12 cellular contexts compared by ENCODE assay signal in the genomic region with DNA sequence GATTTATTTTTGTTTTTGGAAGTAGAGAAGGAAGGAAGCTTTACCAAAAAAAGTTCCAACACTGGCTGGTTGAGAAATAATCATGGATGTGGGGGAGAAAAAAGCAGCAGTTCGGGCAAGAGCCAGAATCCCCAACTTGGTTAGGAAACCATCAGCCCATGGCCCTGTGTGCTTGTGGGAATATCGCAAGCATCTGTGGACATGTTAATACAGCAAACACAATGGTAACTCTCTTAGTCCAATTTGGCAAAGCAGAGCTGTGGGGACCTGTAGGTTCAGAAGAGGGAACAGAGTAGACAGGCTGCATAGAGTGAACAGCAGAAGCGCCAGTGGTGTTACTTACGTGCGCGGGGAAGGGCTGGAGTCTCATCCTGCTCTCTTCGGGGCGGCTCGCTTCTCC. TPM values are rescaled to one million over a fixed set of nuclear protein-coding genes. Genes with fewer than 3 reads are reported as not detected.
DNase-seq lines count a peak whose midpoint lies in the region; ATAC-seq, FAIRE-seq and TF ChIP-seq lines count a peak whose summit lies in the region.
"Had no signal": no experiment of that assay in that cellular context is flagged by ENCODE, and none has a peak within 500 bp of the region (broad histone marks: within the 10 kb centered on the region; RNA-seq: fewer than 3 reads in every experiment).

No MANE protein-coding gene starts in this region.

- intact Hi-C loops in endothelial cell of umbilical vein (cut with micrococcal nuclease), result loop anchor here (5.0 kb wide), 1 partner anchor 50 kb away; the partner anchor contains the start of genes ANKRD13A and GIT2

- H2AFZ ChIP-seq in endothelial cell of umbilical vein (ENCODE audit: low read depth, low read length), result no peak overlapping the region
- H2AFZ ChIP-seq in neural progenitor cell (replicated peaks), result peak overlapping the region; percentile 68

- H3K79me2 ChIP-seq in endothelial cell of umbilical vein (ENCODE audit: control insufficient read depth, insufficient read depth, low read length) (no peaks in the 10 kb centered on the region), neural progenitor cell (ENCODE audit: low read depth) (no peaks in the 10 kb centered on the region)

- DNase-seq in SJSA1 (ENCODE audit: low read depth in 1 of 2, low spot score in 2 of 2), result no peak
- no peak for DNase-seq in endothelial cell of umbilical vein (ENCODE audit: low read depth, low spot score)
- DNase-seq in neural progenitor cell (ENCODE audit: low spot score), result no peak
- no peak for DNase-seq in NCI-H187 treated with DMSO at 0.1 percent for 48 hours (lab: John Stamatoyannopoulos, UW)
- no peak for DNase-seq in amygdala (lab: John Stamatoyannopoulos, UW)
- DNase-seq in DMS79 treated with DMSO at 0.1 percent for 48 hours (lab: John Stamatoyannopoulos, UW), result no peak
- DNase-seq: activated gamma-delta T cell; stimulated activated CD4-positive, alpha-beta T cell treated with anti-CD3 and anti-CD28 coated beads, Interleukin-4, amount 100 ng/mL, for 1 hour had no signal

- H3K9me3 ChIP-seq in BLaER1 (no peaks in the 10 kb centered on the region), SJSA1 (replicated peaks) (no peaks in the 10 kb centered on the region), endothelial cell of umbilical vein (replicated peaks; ENCODE audit: control insufficient read depth, insufficient read depth, low read length) (no peaks in the 10 kb centered on the region), neural progenitor cell (ENCODE audit: low read depth) (no peaks in the 10 kb centered on the region)
- H3K9me3 ChIP-seq: vagina had no signal

- H4K20me1 ChIP-seq in BLaER1 (peaks cover 8% of the 10 kb centered on the region), endothelial cell of umbilical vein (replicated peaks; ENCODE audit: control insufficient read depth, extremely low read depth, insufficient read depth, low read length) (no peaks in the 10 kb centered on the region), neural progenitor cell (ENCODE audit: low read depth) (no peaks in the 10 kb centered on the region)

- peaks cover 46% of the 10 kb centered on the region for H3K4me1 Mint-ChIP-seq in neural progenitor cell

- ATAC-seq in SK-N-SH treated with all-trans-retinoic acid at 6 μM for 48 hours, result no peak

- peaks cover 17% of the 10 kb centered on the region for H3K36me3 Mint-ChIP-seq in neural progenitor cell

- CTCF ChIA-PET in endothelial cell of umbilical vein (lab: Charles Lee), result interaction anchor here (1.1 kb wide), 1 partner anchor 94 kb away, joined by 3 read pairs; no protein-coding TSS in a partner anchor

- H3K27me3 Mint-ChIP-seq in neural progenitor cell (ENCODE audit: insufficient read depth, low read depth), result peaks cover 4% of the 10 kb centered on the region

- peaks cover 32% of the 10 kb centered on the region for H3K4me1 ChIP-seq in BLaER1
- peaks cover 64% of the 10 kb centered on the region for H3K4me1 ChIP-seq in SJSA1 (replicated peaks)
- peaks cover 28% of the 10 kb centered on the region for H3K4me1 ChIP-seq in endothelial cell of umbilical vein (ENCODE audit: control insufficient read depth, extremely low read depth, insufficient read depth, low read length)
- peaks cover 36% of the 10 kb centered on the region for H3K4me1 ChIP-seq in neural progenitor cell

- no peak overlapping the region for H3K4me3 ChIP-seq in BLaER1
- H3K4me3 ChIP-seq in SJSA1, result no peak overlapping the region
- no peak overlapping the region for H3K4me3 ChIP-seq in endothelial cell of umbilical vein (replicated peaks in 1 of 3; ENCODE audit: insufficient read depth in 1 of 3, low read depth in 1 of 3, low read length in 3 of 3)
- H3K4me3 ChIP-seq in neural progenitor cell, result no peak overlapping the region
- H3K4me3 ChIP-seq: vagina had no signal

- dilution Hi-C loops in endothelial cell of umbilical vein (cut with MboI; ENCODE audit: extremely low pct_ligation_motif_present, low sequenced_read_pairs), result no loop called here

- H3K9ac ChIP-seq in BLaER1, result no peak overlapping the region
- peak overlapping the region; percentile 5 for H3K9ac ChIP-seq in endothelial cell of umbilical vein (replicated peaks; ENCODE audit: extremely low read depth, insufficient read depth, low read length)
- no peak overlapping the region for H3K9ac ChIP-seq in neural progenitor cell

- H3K9me3 Mint-ChIP-seq in neural progenitor cell, result no peaks in the 10 kb centered on the region

- no peak overlapping the region for H3K4me3 Mint-ChIP-seq in neural progenitor cell

- TF ChIP-seq POLR2A in endothelial cell of umbilical vein (IDR thresholded peaks at IDR 0.05; ENCODE audit: low read depth, low read length), result no peak

- peaks cover 74% of the 10 kb centered on the region for H3K36me3 ChIP-seq in BLaER1
- H3K36me3 ChIP-seq in SJSA1, result peaks cover 61% of the 10 kb centered on the region
- H3K36me3 ChIP-seq in endothelial cell of umbilical vein (ENCODE audit: control insufficient read depth in 2 of 2, extremely low read depth in 1 of 2, insufficient read depth in 2 of 2, low read length in 2 of 2), result peaks cover 18 to 22% of the 10 kb centered on the region in 2 experiments
- H3K36me3 ChIP-seq in neural progenitor cell, result no peaks in the 10 kb centered on the region

- POLR2A ChIA-PET in endothelial cell of umbilical vein (lab: Charles Lee), result no interaction called here

- H3F3A ChIP-seq in neural progenitor cell (ENCODE audit: low read depth), result peaks cover 30% of the 10 kb centered on the region

- H3K4me2 ChIP-seq in BLaER1, result peak overlapping the region; percentile 54
- H3K4me2 ChIP-seq in endothelial cell of umbilical vein (ENCODE audit: insufficient read depth, low read length), result no peak overlapping the region
- peak overlapping the region; percentile 60 for H3K4me2 ChIP-seq in neural progenitor cell

- peak overlapping the region; percentile 46; the same call in 1 of the 2 replicates for H3K27ac ChIP-seq in BLaER1
- peak overlapping the region; percentile 57 for H3K27ac ChIP-seq in SJSA1
- peak overlapping the region; percentile 30 for H3K27ac ChIP-seq in endothelial cell of umbilical vein (ENCODE audit: insufficient read depth, low read depth, low read length)
- H3K27ac ChIP-seq in neural progenitor cell, result peak overlapping the region; percentile 81
- H3K27ac ChIP-seq: vagina had no signal

- no TSS peak for BruUV-seq in endothelial cell of umbilical vein (replicated peaks; lab: Mats Ljungman, UMichigan)

- H3K27ac Mint-ChIP-seq in neural progenitor cell, result peak overlapping the region; percentile 94

- no peaks in the 10 kb centered on the region for H3K27me3 ChIP-seq in BLaER1
- no peaks in the 10 kb centered on the region for H3K27me3 ChIP-seq in SJSA1 (replicated peaks)
- no peaks in the 10 kb centered on the region for H3K27me3 ChIP-seq in endothelial cell of umbilical vein (ENCODE audit: control insufficient read depth in 2 of 2, insufficient read depth in 2 of 2, low read length in 2 of 2)
- no peaks in the 10 kb centered on the region for H3K27me3 ChIP-seq in neural progenitor cell
- H3K27me3 ChIP-seq: vagina had no signal

- no peaks in the 10 kb centered on the region for H3K9me1 ChIP-seq in endothelial cell of umbilical vein (replicated peaks; ENCODE audit: control insufficient read depth, extremely low read depth, insufficient read depth, low read length)

- TF ChIP-seq CTCF in endothelial cell of umbilical vein (IDR thresholded peaks at IDR 0.05; ENCODE audit: extremely low read depth in 1 of 2, insufficient read depth in 1 of 2, low read depth in 1 of 2, low read length in 2 of 2) (no peak), neural progenitor cell (IDR thresholded peaks at IDR 0.05) (no peak)

- peak; percentile 12 for FAIRE-seq in endothelial cell of umbilical vein (lab: Jason Lieb, UNC)
- FAIRE-seq: GM12892 had no signal

TF ChIP-seq in endothelial cell of umbilical vein, 7 proteins besides CTCF, POLR2A, EP300 and RAD21 (continues in another document):
- TF ChIP-seq JUN (IDR thresholded peaks at IDR 0.05; ENCODE audit: borderline replicate concordance, insufficient read depth, insufficient read length, low read depth), result no peak

TF ChIP-seq in SK-N-SH treated with all-trans-retinoic acid at 6 μM for 48 hours, 23 proteins besides CTCF, POLR2A, EP300 and RAD21 (continues in another document):
- no peak for TF ChIP-seq SNAI2 (CRISPR knock-in tag; IDR thresholded peaks at IDR 0.05)

RNA-seq across cellular contexts. Expression of gene TCHP, which starts 46.8 kb away (rescaled TPM):
- total RNA-seq in SJSA1 (2014; rRNA removed; shearing (Covaris generic)), result 28.6 and 43.9 TPM in 2 replicates
- total RNA-seq in endothelial cell of umbilical vein (24.3 and 26.0 TPM in 2 replicates), neural progenitor cell (ENCODE audit: low replicate concordance) (15.2 and 20.0 TPM in 2 replicates)
- 9.4 and 12.9 TPM in 2 replicates for polyA plus RNA-seq in endothelial cell of umbilical vein
- 12.1 and 12.5 TPM in 2 replicates for polyA plus RNA-seq in endothelial cell of umbilical vein (2011; cell fraction: cytosol; rRNA removed)
- polyA plus RNA-seq in endothelial cell of umbilical vein (2011; cell fraction: nucleus; rRNA removed), result 42.3 and 50.3 TPM in 2 replicates
- polyA plus RNA-seq in endothelial cell of umbilical vein (2012), result 18.5 and 20.5 TPM in 2 replicates
- polyA minus RNA-seq in endothelial cell of umbilical vein, result 8.3 and 13.2 TPM in 2 replicates
- 9.9 TPM for polyA minus RNA-seq in endothelial cell of umbilical vein (2011; cell fraction: cytosol; rRNA and poly(A)+ RNA removed)
- 11.3 and 18.9 TPM in 2 replicates for polyA minus RNA-seq in endothelial cell of umbilical vein (2011; cell fraction: nucleus; rRNA and poly(A)+ RNA removed)

RNA-seq across cellular contexts. Expression of gene GIT2, which starts 49.3 kb away (rescaled TPM):
- 23.1 and 29.5 TPM in 2 replicates for total RNA-seq in SJSA1 (2014; rRNA removed; shearing (Covaris generic))
- total RNA-seq in endothelial cell of umbilical vein (67.7 and 77.2 TPM in 2 replicates), neural progenitor cell (ENCODE audit: low replicate concordance) (23.9 and 28.5 TPM in 2 replicates)
- polyA plus RNA-seq in endothelial cell of umbilical vein, result 32.5 and 37.3 TPM in 2 replicates
- 34.1 and 34.6 TPM in 2 replicates for polyA plus RNA-seq in endothelial cell of umbilical vein (2011; cell fraction: cytosol; rRNA removed)
- 122 and 128 TPM in 2 replicates for polyA plus RNA-seq in endothelial cell of umbilical vein (2011; cell fraction: nucleus; rRNA removed)
- 37.4 and 38.7 TPM in 2 replicates for polyA plus RNA-seq in endothelial cell of umbilical vein (2012)
- polyA minus RNA-seq in endothelial cell of umbilical vein, result 83.4 and 88.7 TPM in 2 replicates
- 10.2 TPM for polyA minus RNA-seq in endothelial cell of umbilical vein (2011; cell fraction: cytosol; rRNA and poly(A)+ RNA removed)
- polyA minus RNA-seq in endothelial cell of umbilical vein (2011; cell fraction: nucleus; rRNA and poly(A)+ RNA removed), result 94.9 and 130 TPM in 2 replicates

RNA-seq across cellular contexts. Expression of gene ANKRD13A, which starts 52.3 kb away (rescaled TPM):
- total RNA-seq in SJSA1 (2014; rRNA removed; shearing (Covaris generic)), result 111 and 170 TPM in 2 replicates
- 36.2 and 37.0 TPM in 2 replicates for total RNA-seq in endothelial cell of umbilical vein
- 43.9 and 49.8 TPM in 2 replicates for polyA plus RNA-seq in endothelial cell of umbilical vein
- polyA plus RNA-seq in endothelial cell of umbilical vein (2011; cell fraction: cytosol; rRNA removed), result 29.6 and 34.0 TPM in 2 replicates
- polyA plus RNA-seq in endothelial cell of umbilical vein (2011; cell fraction: nucleus; rRNA removed), result 60.8 and 83.6 TPM in 2 replicates
- 24.3 and 28.2 TPM in 2 replicates for polyA plus RNA-seq in endothelial cell of umbilical vein (2012)
- polyA minus RNA-seq in endothelial cell of umbilical vein, result 54.7 and 55.6 TPM in 2 replicates
- polyA minus RNA-seq in endothelial cell of umbilical vein (2011; cell fraction: cytosol; rRNA and poly(A)+ RNA removed), result 16.3 TPM
- 18.2 and 25.9 TPM in 2 replicates for polyA minus RNA-seq in endothelial cell of umbilical vein (2011; cell fraction: nucleus; rRNA and poly(A)+ RNA removed)
- total RNA-seq in neural progenitor cell (ENCODE audit: low replicate concordance), result 35.4 and 47.5 TPM in 2 replicates

Comparison
In these comparisons a context has a peak if more than half of its experiments do, and no peak if none do; other contexts are left out.
1. H3K27ac ChIP-seq: peak in every context shown above with its lines; median percentile 81 in neural progenitor cell; 57 in SJSA1; 46 in BLaER1; 30 in endothelial cell of umbilical vein.